ENCODE assay signal across 9 cellular contexts in the genomic region with DNA sequence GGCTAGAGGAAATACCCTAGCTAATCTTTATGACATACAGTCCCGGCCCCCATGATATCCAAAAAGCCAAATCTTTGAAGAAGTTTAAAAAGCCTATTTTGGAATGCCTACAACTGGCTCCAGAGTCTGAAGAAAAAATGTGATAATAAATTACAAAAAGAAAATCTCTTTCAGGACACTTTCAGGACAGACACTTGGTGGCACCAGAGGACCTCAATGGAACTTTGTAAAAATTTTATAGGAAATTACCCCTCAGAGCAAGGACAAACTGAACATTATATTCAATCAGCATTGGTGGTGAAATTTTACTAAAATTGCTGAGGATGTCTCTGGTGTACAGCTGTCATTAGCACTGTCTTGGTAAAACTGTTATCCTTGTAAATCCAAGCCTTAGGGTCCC.
A peak's percentile ranks its signal among the peaks of the same experiment; 100 is the strongest.
DNase-seq lines count a peak whose midpoint lies in the region; ATAC-seq and TF ChIP-seq lines count a peak whose summit lies in the region.
"Had no signal": no experiment of that assay in that cellular context is flagged by ENCODE, and none has a peak within 500 bp of the region (broad histone marks: within the 10 kb centered on the region; RNA-seq: fewer than 3 reads in every experiment).

No MANE protein-coding gene starts in this region.

- TF ChIP-seq CTCF in GM12872 (IDR thresholded peaks at IDR 0.05; ENCODE audit: insufficient read depth, low read depth, low read length) (0 out of 3 replicates have a peak, but pooled peaks have one; percentile 20), lower leg skin (IDR thresholded peaks at IDR 0.05) (no peak)

- no peak overlapping the region for H3K27ac ChIP-seq in substantia nigra (ENCODE audit: low read depth, low read length, poor library complexity, severe bottlenecking)
- H3K27ac ChIP-seq: esophagus squamous epithelium had no signal

- no peak for ATAC-seq in GM19452 (IDR thresholded peaks at IDR 0.05; ENCODE audit: unreplicated experiment)
- ATAC-seq in HG03432 (IDR thresholded peaks at IDR 0.05; ENCODE audit: unreplicated experiment), result no peak

- H3K4me3 ChIP-seq in lower leg skin (ENCODE audit: low read depth, poor library complexity, severe bottlenecking), result no peak overlapping the region
- H3K4me3 ChIP-seq: esophagus squamous epithelium had no signal

- 18 to 29% methylated on average over 1 of the region's 1 CpG for WGBS in lower leg skin, 2 donors

- peak; percentile 5 for DNase-seq in AG08395 (ENCODE audit: low spot score)
- peak; percentile 60 for DNase-seq in RKO (ENCODE audit: low spot score)
- DNase-seq in iPS-NIHi11 (ENCODE audit: low spot score), result peak; percentile 16
- DNase-seq in substantia nigra (lab: John Stamatoyannopoulos, UW), result no peak
- DNase-seq in lower leg skin (ENCODE audit: low spot score in 2 of 2), result no peak
- DNase-seq: esophagus squamous epithelium had no signal

- intact Hi-C loops in lower leg skin (cut with DNase I; ENCODE audit: low total_unique reads), result no loop called here

- no peak for TF ChIP-seq POLR2A in lower leg skin (IDR thresholded peaks at IDR 0.05)

Comparison
In these comparisons a context has a peak if more than half of its experiments do, and no peak if none do; other contexts are left out.
1. DNase-seq: peak in AG08395 (single experiment), RKO (single experiment) and iPS-NIHi11 (single experiment); none in substantia nigra (0 of 49) and lower leg skin (0 of 2).